In the genomic region with DNA sequence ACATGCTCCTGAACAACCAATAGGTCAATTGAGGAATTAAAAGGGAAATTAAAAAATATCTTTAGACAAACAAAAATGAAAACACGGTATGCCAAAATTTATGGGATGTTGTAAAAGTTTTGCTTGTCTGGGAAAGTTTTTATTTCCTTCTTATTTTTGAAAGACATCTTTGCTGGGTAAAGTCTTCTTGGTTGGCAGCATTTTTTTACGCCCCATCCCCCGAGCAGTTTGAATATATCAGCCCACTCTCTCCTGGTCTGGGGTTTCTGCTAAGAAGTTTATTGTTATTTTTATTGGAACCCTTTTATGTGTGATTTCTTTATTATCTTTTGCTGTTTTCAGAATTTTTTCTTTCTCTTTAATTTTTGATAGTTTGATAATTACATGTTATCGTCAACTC, we compare ENCODE assay signal across 27 cellular contexts. TPM values are rescaled to one million over a fixed set of nuclear protein-coding genes. Genes with fewer than 3 reads are reported as not detected.
DNase-seq lines count a peak whose midpoint lies in the region; ATAC-seq, FAIRE-seq and TF ChIP-seq lines count a peak whose summit lies in the region.
"Had no signal": no experiment of that assay in that cellular context is flagged by ENCODE, and none has a peak within 500 bp of the region (broad histone marks: within the 10 kb centered on the region; RNA-seq: fewer than 3 reads in every experiment).

No MANE protein-coding gene starts in this region.

- H3K36me3 ChIP-seq in HEK293 (ENCODE audit: control insufficient read depth in 2 of 2, insufficient read depth in 1 of 2, low read length in 2 of 2): no peaks in the 10 kb centered on the region
- H3K36me3 ChIP-seq in GM12878 (ENCODE audit: control insufficient read depth in 2 of 2, insufficient read depth in 2 of 2, low read length in 1 of 2): no peaks in the 10 kb centered on the region
- H3K36me3 ChIP-seq: BE2C had no signal

- TF ChIP-seq CTCF in HEK293 (tag by site-specific recombination; IDR thresholded peaks at IDR 0.05) (no peak), GM12878 (IDR thresholded peaks at IDR 0.05 in 2 of 3, conservative IDR thresholded peaks at IDR 0.05 in 1 of 3; ENCODE audit: control insufficient read depth in 2 of 3, extremely low read depth in 1 of 3, insufficient read depth in 1 of 3, low read depth in 3 of 3, low read length in 3 of 3) (no peak)

- no peaks in the 10 kb centered on the region; the same call in 1 of the 2 replicates for H3K79me2 ChIP-seq in GM12878 (ENCODE audit: control insufficient read depth, insufficient read depth, low read length)

- ATAC-seq in GM12878: no peak
- ATAC-seq in HG02981 (IDR thresholded peaks at IDR 0.05; ENCODE audit: unreplicated experiment): no peak
- no peak for ATAC-seq in HG02759 (IDR thresholded peaks at IDR 0.05; ENCODE audit: unreplicated experiment)

- DNase-seq in GM12878 (ENCODE audit: low read depth, low spot score): no peak
- DNase-seq in erythroblast (lab: John Stamatoyannopoulos, UW): peak; percentile 11 to 14
- DNase-seq in NCI-H2029 treated with DMSO at 0.1 percent for 48 hours (lab: John Stamatoyannopoulos, UW): no peak
- DNase-seq in NOMO-1 (lab: John Stamatoyannopoulos, UW; ENCODE audit: unreplicated experiment in 2 of 2): no peak
- DNase-seq: 8988T; ACHN; BE2C; C1 segment of cervical spinal cord; CD4-positive, alpha-beta memory T cell; CD4-positive, CD25-positive, alpha-beta regulatory T cell; CD8-positive, alpha-beta memory T cell; COR-L47; DMS 273 treated with DMSO at 0.1 percent for 48 hours; DMS153; DMS53; DMS79; DND-41; EL; GF-D8 had no signal

- in situ Hi-C loops in GM12878 (cut with MboI): no loop called here

- whole genome bisulfite sequencing in GM12878 (ENCODE audit: insufficient coverage, insufficient replicate concordance, low lambda C conversion rate, missing lambda C conversion rate): 94% methylated on average over 4 of the region's 4 CpGs

- H3K27me3 ChIP-seq in GM12878 (replicated peaks in 1 of 2; ENCODE audit: control insufficient read depth in 2 of 2, insufficient read depth in 2 of 2, low read length in 1 of 2): no peaks in the 10 kb centered on the region
- H3K27me3 ChIP-seq: BE2C, BLaER1 had no signal

- no peak for TF ChIP-seq POLR2A in GM12878 (IDR thresholded peaks at IDR 0.05; ENCODE audit: low read depth, low read length)
- no peak for TF ChIP-seq POLR2A in erythroblast (IDR thresholded peaks at IDR 0.05; ENCODE audit: low read length)

- no TSS peak for BruUV-seq in GM12878 (replicated peaks; lab: Mats Ljungman, UMichigan)

- peak; percentile 36 for FAIRE-seq in G401.6 (lab: Jason Lieb, UNC)
- no peak for FAIRE-seq in GM12878 (lab: Jason Lieb, UNC)
- FAIRE-seq: A204.1, GM12892, GM18507 had no signal

- H3K9ac ChIP-seq in GM12878 (ENCODE audit: control insufficient read depth, insufficient read depth, low read length): no peak overlapping the region
- H3K9ac ChIP-seq: BLaER1 had no signal

- no peaks in the 10 kb centered on the region for H4K20me1 ChIP-seq in GM12878 (ENCODE audit: control insufficient read depth, insufficient read depth)
- H4K20me1 ChIP-seq: BLaER1 had no signal

- no peak overlapping the region for H3K4me2 ChIP-seq in GM12878 (ENCODE audit: control insufficient read depth, insufficient read depth)
- H3K4me2 ChIP-seq: BLaER1 had no signal

- no peak overlapping the region for H3K4me3 ChIP-seq in HEK293 (ENCODE audit: low read depth, low read length)
- H3K4me3 ChIP-seq in GM12878: no peak overlapping the region
- H3K4me3 ChIP-seq: BLaER1 had no signal

- no peak for TF ChIP-seq EP300 in GM12878 (IDR thresholded peaks at IDR 0.05; ENCODE audit: borderline replicate concordance in 1 of 2, control insufficient read depth in 1 of 2, low read depth in 2 of 2, low read length in 2 of 2)

- RAD21 ChIA-PET in GM12878 (lab: Charles Lee; ENCODE audit: unreplicated experiment): no interaction called here

- SMC1A ChIA-PET in GM12878 (lab: Charles Lee; ENCODE audit: uncharacterized antibody, unreplicated experiment): no interaction called here

- H3K9me3 ChIP-seq in HEK293 (ENCODE audit: control insufficient read depth, insufficient read depth, low read depth, low read length): no peaks in the 10 kb centered on the region; the same call in 1 of the 2 replicates
- H3K9me3 ChIP-seq in GM12878 (replicated peaks; ENCODE audit: control insufficient read depth, insufficient read depth, low read length): peaks cover 6% of the 10 kb centered on the region
- H3K9me3 ChIP-seq: BE2C had no signal

- intact Hi-C loops in GM12878 (cut with micrococcal nuclease; ENCODE audit: unreplicated experiment): no loop called here

- H3K27ac ChIP-seq in HEK293 (ENCODE audit: extremely low read depth, low read depth, low read length) (no peak overlapping the region), GM12878 (ENCODE audit: control insufficient read depth, insufficient read depth) (no peak overlapping the region)
- H3K27ac ChIP-seq: BLaER1 had no signal

- POLR2A ChIA-PET in HEK293 (lab: Yijun Ruan, JAX): no interaction called here
- POLR2A ChIA-PET in GM12878 (lab: Charles Lee): no interaction called here

- H2AFZ ChIP-seq in GM12878 (ENCODE audit: control insufficient read depth, low read depth, low read length): no peak overlapping the region

- H3K4me1 ChIP-seq in HEK293 (ENCODE audit: control insufficient read depth, insufficient read depth, low read length) (peaks cover 15% of the 10 kb centered on the region), GM12878 (ENCODE audit: control insufficient read depth, insufficient read depth, low read length) (0 out of 2 replicates have a peak, but pooled peaks cover 6% of the 10 kb centered on the region)

- CTCF ChIA-PET in HEK293 (lab: Yijun Ruan, JAX) (no interaction called here), GM12878 (lab: Yijun Ruan, JAX) (no interaction called here)

- TF ChIP-seq RAD21 in GM12878 (IDR thresholded peaks at IDR 0.05; ENCODE audit: insufficient read depth, low read depth, low read length): no peak

TF ChIP-seq in HEK293, 187 proteins besides CTCF, POLR2A, EP300 and RAD21 (continues in another document):
- TF ChIP-seq ZNF626 (tag by site-specific recombination; IDR thresholded peaks at IDR 0.05) (0 out of 2 replicates have a peak, but pooled peaks have one; percentile 32), TRIM28 (IDR thresholded peaks at IDR 0.05; ENCODE audit: borderline replicate concordance, low read length) (peak; percentile 52; the same call in 1 of the 2 replicates)

TF ChIP-seq in GM12878, 131 proteins besides CTCF, POLR2A, EP300 and RAD21 (continues in another document):
- TF ChIP-seq, protein P1, sequence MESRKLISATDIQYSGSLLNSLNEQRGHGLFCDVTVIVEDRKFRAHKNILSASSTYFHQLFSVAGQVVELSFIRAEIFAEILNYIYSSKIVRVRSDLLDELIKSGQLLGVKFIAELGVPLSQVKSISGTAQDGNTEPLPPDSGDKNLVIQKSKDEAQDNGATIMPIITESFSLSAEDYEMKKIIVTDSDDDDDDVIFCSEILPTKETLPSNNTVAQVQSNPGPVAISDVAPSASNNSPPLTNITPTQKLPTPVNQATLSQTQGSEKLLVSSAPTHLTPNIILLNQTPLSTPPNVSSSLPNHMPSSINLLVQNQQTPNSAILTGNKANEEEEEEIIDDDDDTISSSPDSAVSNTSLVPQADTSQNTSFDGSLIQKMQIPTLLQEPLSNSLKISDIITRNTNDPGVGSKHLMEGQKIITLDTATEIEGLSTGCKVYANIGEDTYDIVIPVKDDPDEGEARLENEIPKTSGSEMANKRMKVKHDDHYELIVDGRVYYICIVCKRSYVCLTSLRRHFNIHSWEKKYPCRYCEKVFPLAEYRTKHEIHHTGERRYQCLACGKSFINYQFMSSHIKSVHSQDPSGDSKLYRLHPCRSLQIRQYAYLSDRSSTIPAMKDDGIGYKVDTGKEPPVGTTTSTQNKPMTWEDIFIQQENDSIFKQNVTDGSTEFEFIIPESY (IDR thresholded peaks at IDR 0.05): 0 out of 2 replicates have a peak, but pooled peaks have one; percentile 67

RNA-seq across cellular contexts. Expression of gene XRCC4, which starts 16.3 kb away (rescaled TPM):
- 45.0 and 45.6 TPM in 2 replicates for total RNA-seq in GM12878 (2013; cell fraction: nucleolus; rRNA removed)
- 12.1 and 18.1 TPM in 2 replicates for total RNA-seq in GM12878 (2014; rRNA removed)
- 26.2 and 27.5 TPM in 2 replicates for total RNA-seq in GM12878 (2014; rRNA removed; fragmentation: Illumina TruSeq; extraction: Trizol)
- 14.8 and 15.1 TPM in 2 replicates for total RNA-seq in GM12878 (2021)
- 10.9 TPM for polyA plus RNA-seq in GM12878 (2011; ENCODE audit: low read depth)
- 17.9 and 31.5 TPM in 2 replicates for polyA plus RNA-seq in GM12878 (2011; rRNA removed)
- polyA plus RNA-seq in GM12878 (2011; cell fraction: cytosol; rRNA removed): 4.2 and 4.8 TPM in 2 replicates
- 4.7 and 6.1 TPM in 2 replicates for polyA plus RNA-seq in GM12878 (2011; cell fraction: nucleus; rRNA removed)
- polyA plus RNA-seq in GM12878 (2012): 13.5 and 15.4 TPM in 2 replicates
- 25.4 and 33.7 TPM in 2 replicates for polyA plus RNA-seq in GM12878 (2014; fragmentation: Illumina TruSeq; extraction: Trizol)
- polyA plus RNA-seq in GM12878 (2014; fragmentation: Nextera tagmentation; extraction: Ambion mirVana): 10 to 100 TPM; 49.2 to 53.6 TPM
- 10.9 and 14.3 TPM in 2 replicates for polyA plus RNA-seq in GM12878 (2014; rRNA removed)
- 10 to 100 TPM; 28.6 to 29.1 TPM for polyA plus RNA-seq in GM12878 (2016; fragmentation: Nextera tagmentation; extraction: Ambion mirVana)
- polyA minus RNA-seq in GM12878 (2011; rRNA and poly(A)+ RNA removed): 5.3 and 7.0 TPM in 2 replicates
- polyA minus RNA-seq in GM12878 (2011; cell fraction: cytosol; rRNA and poly(A)+ RNA removed): 2.7 and 2.8 TPM in 2 replicates
- 12.7 and 22.9 TPM in 2 replicates for polyA minus RNA-seq in GM12878 (2011; cell fraction: nucleus; rRNA and poly(A)+ RNA removed)

RNA-seq across cellular contexts. Expression of gene TMEM167A, which starts 16.5 kb away (rescaled TPM):
- total RNA-seq in GM12878 (2013; cell fraction: nucleolus; rRNA removed): 44.0 and 45.8 TPM in 2 replicates
- total RNA-seq in GM12878 (2014; rRNA removed) (31.0 and 33.8 TPM in 2 replicates), GM12878 (2014; rRNA removed; fragmentation: Illumina TruSeq; extraction: Trizol) (36.9 and 40.0 TPM in 2 replicates), GM12878 (2021) (64.9 and 69.7 TPM in 2 replicates)
- 18.7 TPM for polyA plus RNA-seq in GM12878 (2011; ENCODE audit: low read depth)
- polyA plus RNA-seq in GM12878 (2011; rRNA removed) (106 and 171 TPM in 2 replicates), GM12878 (2014; fragmentation: Illumina TruSeq; extraction: Trizol) (53.2 and 65.7 TPM in 2 replicates), GM12878 (2014; fragmentation: Nextera tagmentation; extraction: Ambion mirVana) (100 to 1,000 TPM; 314 to 363 TPM), GM12878 (2014; rRNA removed) (28.5 and 29.5 TPM in 2 replicates), GM12878 (2016; fragmentation: Nextera tagmentation; extraction: Ambion mirVana) (100 to 1,000 TPM; 180 to 190 TPM)
- polyA plus RNA-seq in GM12878 (2011; cell fraction: cytosol; rRNA removed): 15.7 and 21.1 TPM in 2 replicates
- polyA plus RNA-seq in GM12878 (2011; cell fraction: nucleus; rRNA removed): 20.3 and 21.7 TPM in 2 replicates
- polyA plus RNA-seq in GM12878 (2012): 48.7 and 57.1 TPM in 2 replicates
- polyA minus RNA-seq in GM12878 (2011; rRNA and poly(A)+ RNA removed): 11.8 and 16.7 TPM in 2 replicates
- 4.0 and 7.4 TPM in 2 replicates for polyA minus RNA-seq in GM12878 (2011; cell fraction: cytosol; rRNA and poly(A)+ RNA removed)
- 15.8 and 21.0 TPM in 2 replicates for polyA minus RNA-seq in GM12878 (2011; cell fraction: nucleus; rRNA and poly(A)+ RNA removed)

Comparison
In these comparisons a context has a peak if more than half of its experiments do, and no peak if none do; other contexts are left out.
1. DNase-seq: peak in erythroblast (2 of 2); none in GM12878 (single experiment), NCI-H2029 treated with DMSO at 0.1 percent for 48 hours (single experiment) and NOMO-1 (0 of 2).